ENCODE assay signal across 13 cellular contexts in the genomic region with DNA sequence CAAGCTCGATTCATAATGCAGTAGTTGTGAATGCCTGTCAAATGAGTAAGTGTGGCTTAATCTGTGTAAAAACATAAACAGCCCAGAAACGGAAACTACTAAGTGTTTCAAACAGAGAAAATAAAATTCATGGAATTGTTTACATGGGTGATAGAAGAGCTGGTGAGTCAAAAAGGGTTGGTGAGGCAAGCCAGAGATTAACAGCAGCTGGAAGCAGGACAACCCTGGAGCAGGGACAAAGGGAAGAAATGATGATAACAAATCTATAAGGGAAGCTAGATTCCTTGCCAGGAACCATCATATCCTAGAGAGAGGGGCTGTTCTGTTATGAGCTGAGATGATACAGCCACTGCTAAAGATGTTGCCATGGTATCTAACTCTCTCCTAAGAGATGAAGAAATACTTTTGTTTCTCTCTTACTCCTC. TPM values are rescaled to one million over a fixed set of nuclear protein-coding genes. Genes with fewer than 3 reads are reported as not detected.
A peak's percentile ranks its signal among the peaks of the same experiment; 100 is the strongest.
DNase-seq lines count a peak whose midpoint lies in the region; ATAC-seq, FAIRE-seq and TF ChIP-seq lines count a peak whose summit lies in the region.
"Had no signal": no experiment of that assay in that cellular context is flagged by ENCODE, and none has a peak within 500 bp of the region (broad histone marks: within the 10 kb centered on the region; RNA-seq: fewer than 3 reads in every experiment).

No MANE protein-coding gene starts in this region.

- H2BK120ac ChIP-seq in IMR-90 (ENCODE audit: low read depth, low read length) = peak overlapping the region; percentile 71; the same call in 1 of the 2 replicates
- H2BK120ac ChIP-seq in H1 (replicated peaks; ENCODE audit: low read depth, low read length) = no peak overlapping the region
- H2BK120ac ChIP-seq in mesendoderm (ENCODE audit: low read depth, low read length) = no peak overlapping the region

- H3K36me3 ChIP-seq in IMR-90 (ENCODE audit: control insufficient read depth, insufficient read depth, low read length) (no peaks in the 10 kb centered on the region), H1 (ENCODE audit: control insufficient read depth in 2 of 4, insufficient read depth in 4 of 4, low read length in 3 of 4) (no peaks in the 10 kb centered on the region), mesendoderm (ENCODE audit: control insufficient read depth, insufficient read depth, low read length) (no peaks in the 10 kb centered on the region), esophagus squamous epithelium (no peaks in the 10 kb centered on the region)
- H3K36me3 ChIP-seq: SJCRH30 had no signal

- H2AFZ ChIP-seq in IMR-90 (replicated peaks; ENCODE audit: low read length, poor library complexity) = no peak overlapping the region
- 0 out of 2 replicates have a peak overlapping the region, but pooled peaks have one; percentile 45 for H2AFZ ChIP-seq in H1 (ENCODE audit: low read length)

- H3K4me1 ChIP-seq in IMR-90 (ENCODE audit: control insufficient read depth, insufficient read depth, low read length) = peaks cover 5% of the 10 kb centered on the region
- H3K4me1 ChIP-seq in H1 (replicated peaks in 1 of 4; ENCODE audit: control insufficient read depth in 3 of 4, insufficient read depth in 4 of 4, low read length in 3 of 4) = peaks cover 0 to 3% (median 1%) of the 10 kb centered on the region in 4 experiments; a peak in 1 of 7 replicates
- peaks cover 2% of the 10 kb centered on the region for H3K4me1 ChIP-seq in mesendoderm (ENCODE audit: control insufficient read depth, low read depth, low read length)
- H3K4me1 ChIP-seq in esophagus squamous epithelium = no peaks in the 10 kb centered on the region
- H3K4me1 ChIP-seq: SJCRH30 had no signal

- TF ChIP-seq CTCF in AG09309 (IDR thresholded peaks at IDR 0.05; ENCODE audit: control insufficient read depth, insufficient read depth, low read depth, low read length, missing control alignments) (no peak), IMR-90 (conservative IDR thresholded peaks at IDR 0.05; ENCODE audit: low read depth, low read length) (no peak), H1 (IDR thresholded peaks at IDR 0.05; ENCODE audit: control extremely low read depth in 1 of 3, insufficient read depth in 1 of 3, low read depth in 1 of 3, low read length in 3 of 3) (no peak), esophagus squamous epithelium (IDR thresholded peaks at IDR 0.05) (no peak)

- H3K23me2 ChIP-seq in H1 (ENCODE audit: low read depth, low read length) = no peaks in the 10 kb centered on the region

- TF ChIP-seq RAD21 in IMR-90 (IDR thresholded peaks at IDR 0.05; ENCODE audit: low read length) (no peak), H1 (IDR thresholded peaks at IDR 0.05 in 1 of 2, conservative IDR thresholded peaks at IDR 0.05 in 1 of 2; ENCODE audit: low read depth in 2 of 2, low read length in 2 of 2) (no peak)

- intact Hi-C loops in IMR-90 (cut with micrococcal nuclease) = loop anchor here (5.0 kb wide), 2 partner anchors 59 to 294 kb away; no protein-coding TSS in a partner anchor
- intact Hi-C loops in esophagus squamous epithelium (cut with DNase I) = no loop called here

- H2AK5ac ChIP-seq in IMR-90 (ENCODE audit: low read depth, low read length) (no peak overlapping the region), H1 (ENCODE audit: low read depth, low read length) (no peak overlapping the region), mesendoderm (ENCODE audit: low read length) (no peak overlapping the region)

- DNase-seq in AG09309 (ENCODE audit: low read depth) (peak; percentile 84), IMR-90 (peak; percentile 96), H1 (ENCODE audit: low read depth in 1 of 2, low spot score in 2 of 2) (no peak), mesendoderm (peak; percentile 56), mucosa of gallbladder (ENCODE audit: low spot score) (no peak), esophagus squamous epithelium (lab: John Stamatoyannopoulos, UW) (no peak), G401 (ENCODE audit: low spot score) (no peak)
- DNase-seq: activated CD4-positive, alpha-beta T cell treated with anti-CD3 and anti-CD28 coated beads for 4 hours; activated naive CD4-positive, alpha-beta T cell treated with anti-CD3 and anti-CD28 coated beads, Interleukin-2, amount 10 ng/mL, durations not matched to agents 7 days and 5 days; CD4-positive, alpha-beta memory T cell; stimulated activated naive CD4-positive, alpha-beta T cell had no signal

- no CpG with 5 or more reads among the region's 2 CpGs for WGBS in IMR-90 (ENCODE audit: extremely low coverage in 2 of 2, insufficient read length in 1 of 2), 2 experiments
- 85% methylated on average over 2 of the region's 2 CpGs; no CpG with 5 or more reads in 1 of the 2 experiments for WGBS in H1 (ENCODE audit: extremely low coverage in 1 of 2, insufficient coverage in 1 of 2, insufficient read length in 1 of 2, insufficient replicate concordance in 2 of 2, low coverage in 1 of 2, low lambda C conversion rate in 2 of 2, missing lambda C conversion rate in 1 of 2), 2 experiments
- WGBS in mesendoderm (ENCODE audit: extremely low coverage, insufficient coverage, low lambda C conversion rate) = no CpG with 5 or more reads among the region's 2 CpGs
- WGBS in esophagus squamous epithelium, 2 donors = 13 to 30% methylated on average over 2 of the region's 2 CpGs

- H3K27ac ChIP-seq in IMR-90 (ENCODE audit: insufficient read depth, low read length) (peak overlapping the region; percentile 46; the same call in 1 of the 2 replicates), H1 (ENCODE audit: low read depth, low read length) (no peak overlapping the region), mesendoderm (ENCODE audit: low read depth, low read length) (no peak overlapping the region), esophagus squamous epithelium (peak overlapping the region in 1 of 4 donors; percentile 55)
- H3K27ac ChIP-seq: SJCRH30 had no signal

- H3K27me3 ChIP-seq in IMR-90 (ENCODE audit: control insufficient read depth, insufficient read depth, low read length) (no peaks in the 10 kb centered on the region), H1 (replicated peaks in 1 of 4; ENCODE audit: control insufficient read depth in 3 of 4, extremely low read depth in 1 of 4, insufficient read depth in 3 of 4, low read length in 3 of 4) (no peaks in the 10 kb centered on the region), mesendoderm (ENCODE audit: insufficient read depth, low read length, poor library complexity) (no peaks in the 10 kb centered on the region), esophagus squamous epithelium (no peaks in the 10 kb centered on the region)
- H3K27me3 ChIP-seq: SJCRH30 had no signal

- no peak for FAIRE-seq in H1 (lab: Jason Lieb, UNC)

- H2BK5ac ChIP-seq in IMR-90 (ENCODE audit: low read depth, low read length, poor library complexity, severe bottlenecking) = peak overlapping the region; percentile 94
- H2BK5ac ChIP-seq in H1 (ENCODE audit: low read depth, low read length) = no peak overlapping the region
- H2BK5ac ChIP-seq in mesendoderm (ENCODE audit: low read length) = no peak overlapping the region

- in situ Hi-C loops in IMR-90 (cut with MboI; ENCODE audit: low sequenced_read_pairs) (no loop called here), G401 (cut with HindIII; ENCODE audit: low sequenced_read_pairs) (no loop called here)

- TF ChIP-seq POLR2A in IMR-90 (IDR thresholded peaks at IDR 0.05; ENCODE audit: low read depth, low read length) = no peak
- no peak for TF ChIP-seq POLR2A in H1 (IDR thresholded peaks at IDR 0.05; ENCODE audit: control extremely low read depth in 1 of 2, low read depth in 2 of 2, low read length in 2 of 2)
- TF ChIP-seq POLR2A in esophagus squamous epithelium (IDR thresholded peaks at IDR 0.05) = no peak

- H3K9me1 ChIP-seq in IMR-90 (ENCODE audit: insufficient read depth, low read length) = no peaks in the 10 kb centered on the region; the same call in 1 of the 2 replicates

- H3K56ac ChIP-seq in IMR-90 (ENCODE audit: extremely low read depth, insufficient read depth, low read length) (no peak overlapping the region), H1 (replicated peaks; ENCODE audit: insufficient read length, low read depth, low read length) (no peak overlapping the region), mesendoderm (ENCODE audit: low read length) (no peak overlapping the region)

- H3K79me2 ChIP-seq in H1 (ENCODE audit: control insufficient read depth in 1 of 2, insufficient read depth in 2 of 2, low read length in 2 of 2) (no peaks in the 10 kb centered on the region), mesendoderm (ENCODE audit: control insufficient read depth, insufficient read depth, low read length) (no peaks in the 10 kb centered on the region)

- H2BK12ac ChIP-seq in H1 (ENCODE audit: low read depth, low read length) = no peak overlapping the region

- no peaks in the 10 kb centered on the region for H3K9me3 ChIP-seq in IMR-90 (ENCODE audit: control insufficient read depth, insufficient read depth, low read length)
- H3K9me3 ChIP-seq in H1 (ENCODE audit: insufficient read depth in 2 of 2, low read depth in 1 of 2, low read length in 1 of 2) = no peaks in the 10 kb centered on the region
- no peaks in the 10 kb centered on the region for H3K9me3 ChIP-seq in esophagus squamous epithelium
- H3K9me3 ChIP-seq: SJCRH30 had no signal

- no TSS peak for BruUV-seq in IMR-90 (replicated peaks; lab: Mats Ljungman, UMichigan)

- H4K20me1 ChIP-seq in IMR-90 (ENCODE audit: insufficient read depth, low read length) = no peaks in the 10 kb centered on the region
- H4K20me1 ChIP-seq in H1 (replicated peaks in 1 of 2; ENCODE audit: control insufficient read depth in 1 of 2, insufficient read depth in 2 of 2, low read length in 2 of 2) = no peaks in the 10 kb centered on the region

- ATAC-seq in IMR-90 (ENCODE audit: low read depth) (peak; percentile 90), HG02840 (IDR thresholded peaks at IDR 0.05; ENCODE audit: low FRiP score, unreplicated experiment) (no peak)

- H3K4ac ChIP-seq in IMR-90 (ENCODE audit: low read depth, low read length) (no peak overlapping the region; the same call in 1 of the 2 replicates), H1 (replicated peaks; ENCODE audit: insufficient read length, low read depth, low read length) (no peak overlapping the region), mesendoderm (ENCODE audit: low read depth, low read length) (no peak overlapping the region)

- dilution Hi-C loops in IMR-90 (cut with HindIII; ENCODE audit: low sequenced_read_pairs, unreplicated experiment) = no loop called here

- no peak overlapping the region for H3K9ac ChIP-seq in IMR-90 (ENCODE audit: low read depth, low read length)
- H3K9ac ChIP-seq in H1 (replicated peaks in 1 of 4; ENCODE audit: extremely low read depth in 1 of 4, low read depth in 3 of 4, low read length in 3 of 4) = no peak overlapping the region
- no peak overlapping the region for H3K9ac ChIP-seq in mesendoderm (ENCODE audit: low read length)

- H3K18ac ChIP-seq in IMR-90 (ENCODE audit: low read depth, low read length) (peak overlapping the region; percentile 79; the same call in 1 of the 2 replicates), H1 (ENCODE audit: extremely low read depth, low read length) (no peak overlapping the region), mesendoderm (ENCODE audit: low read length) (no peak overlapping the region)

- peak overlapping the region; percentile 45; the same call in 2 of the 3 replicates for H2BK15ac ChIP-seq in IMR-90 (ENCODE audit: low read depth, low read length)
- no peak overlapping the region for H2BK15ac ChIP-seq in H1 (ENCODE audit: low read length)
- H2BK15ac ChIP-seq in mesendoderm (replicated peaks; ENCODE audit: low read depth) = peak overlapping the region; percentile 23

- peak overlapping the region; percentile 46; the same call in 1 of the 2 replicates for H4K5ac ChIP-seq in IMR-90 (ENCODE audit: low read depth, low read length)
- H4K5ac ChIP-seq in H1 (ENCODE audit: insufficient read length, low read depth, low read length) = no peak overlapping the region
- no peak overlapping the region for H4K5ac ChIP-seq in mesendoderm (ENCODE audit: low read length)

- POLR2A ChIA-PET in IMR-90 (lab: Charles Lee; ENCODE audit: unreplicated experiment) (interaction anchor here (0.6 kb wide), 1 partner anchor 74 kb away, joined by 6 read pairs; no protein-coding TSS in a partner anchor), H1 (lab: Charles Lee; ENCODE audit: partially characterized antibody) (interaction anchor here (1.0 kb wide), 1 partner anchor 19 kb away, joined by 3 read pairs; no protein-coding TSS in a partner anchor)

- H4K8ac ChIP-seq in IMR-90 (ENCODE audit: low read depth in 2 of 2, low read length in 2 of 2) = peak overlapping the region in 1 of 2 experiments; percentile 61; a peak in 1 of 4 replicates
- no peak overlapping the region for H4K8ac ChIP-seq in H1 (ENCODE audit: extremely low read depth, insufficient read depth, low read length)
- H4K8ac ChIP-seq in mesendoderm (ENCODE audit: low read depth, low read length) = no peak overlapping the region

- H2BK20ac ChIP-seq in IMR-90 (ENCODE audit: low read depth, low read length) = peak overlapping the region; percentile 82; the same call in 1 of the 2 replicates
- no peak overlapping the region for H2BK20ac ChIP-seq in H1 (ENCODE audit: low read length)

- no peaks in the 10 kb centered on the region for H3K79me1 ChIP-seq in IMR-90 (ENCODE audit: low read depth in 1 of 2, low read length in 2 of 2)
- no peaks in the 10 kb centered on the region for H3K79me1 ChIP-seq in H1 (ENCODE audit: low read depth, low read length)
- H3K79me1 ChIP-seq in mesendoderm (ENCODE audit: low read length) = no peaks in the 10 kb centered on the region

- H3K4me2 ChIP-seq in IMR-90 (ENCODE audit: low read depth, low read length) = peak overlapping the region; percentile 75; the same call in 1 of the 2 replicates
- H3K4me2 ChIP-seq in H1 (ENCODE audit: insufficient read depth in 1 of 2, low read depth in 2 of 2, low read length in 2 of 2) = no peak overlapping the region
- H3K4me2 ChIP-seq in mesendoderm (ENCODE audit: low read length) = no peak overlapping the region

- H2AK9ac ChIP-seq in IMR-90 (replicated peaks; ENCODE audit: low read depth, low read length, poor library complexity) = no peak overlapping the region

- no peak for TF ChIP-seq EP300 in H1 (IDR thresholded peaks at IDR 0.05; ENCODE audit: borderline replicate concordance in 1 of 2, low read depth in 2 of 2, low read length in 2 of 2)

- H4K91ac ChIP-seq in IMR-90 (ENCODE audit: insufficient read depth, low read depth, low read length) (peak overlapping the region; percentile 47; the same call in 1 of the 2 replicates), H1 (replicated peaks; ENCODE audit: insufficient read length, low read length) (no peak overlapping the region)

- no peak overlapping the region for H3K14ac ChIP-seq in IMR-90 (replicated peaks; ENCODE audit: low read depth, low read length)
- no peak overlapping the region for H3K14ac ChIP-seq in H1 (ENCODE audit: insufficient read length)

- H3K4me3 ChIP-seq in AG09309 (ENCODE audit: control insufficient read depth, low read depth, low read length) (no peak overlapping the region), IMR-90 (ENCODE audit: insufficient read depth, low read depth, low read length) (no peak overlapping the region), H1 (ENCODE audit: extremely low read depth in 1 of 4, insufficient read depth in 2 of 4, low read depth in 3 of 4, low read length in 4 of 4) (no peak overlapping the region), mesendoderm (ENCODE audit: low read length) (no peak overlapping the region), esophagus squamous epithelium (no peak overlapping the region)
- H3K4me3 ChIP-seq: SJCRH30 had no signal

- H3K23ac ChIP-seq in IMR-90 (ENCODE audit: low read depth, low read length) (peak overlapping the region; percentile 65; the same call in 1 of the 2 replicates), H1 (ENCODE audit: insufficient read length) (no peak overlapping the region), mesendoderm (ENCODE audit: low read length) (no peak overlapping the region)

- CTCF ChIA-PET in IMR-90 (lab: Yijun Ruan, JAX) (no interaction called here), H1 (lab: Charles Lee; ENCODE audit: partially characterized antibody) (interaction anchor here (0.5 to 4.6 kb wide), 2 partner anchors 12 to 467 kb away, joined by 3 to 21 read pairs; no protein-coding TSS in a partner anchor)

RNA-seq across cellular contexts. Expression of a gene that starts 18.0 kb away (rescaled TPM):
- 9.9 and 10.6 TPM in 2 replicates for total RNA-seq in IMR-90 (2012; rRNA removed)
- polyA plus RNA-seq in IMR-90 (2012; rRNA removed) = 45.2 and 52.9 TPM in 2 replicates
- 21.4 and 25.6 TPM in 2 replicates for polyA plus RNA-seq in IMR-90 (2012; cell fraction: cytosol; rRNA removed)
- 9.8 and 36.9 TPM in 2 replicates for polyA plus RNA-seq in IMR-90 (2012; cell fraction: nucleus; rRNA removed; ENCODE audit: low replicate concordance)
- 0.73 and 1.0 TPM in 2 replicates for total RNA-seq in H1 (2021; fragmentation: NEBNext Ultra II Directional; extraction: Animal tissue kit (Norgen Biotek cat#: 25700))
- 1.3 and 1.6 TPM in 2 replicates for polyA plus RNA-seq in H1 (2011; rRNA removed)
- polyA plus RNA-seq in H1 (2011; cell fraction: cytosol; rRNA removed) = 1.9 TPM
- polyA plus RNA-seq in H1 (2011; cell fraction: nucleus; rRNA removed) = 1.5 TPM
- 1.0 to 2.0 TPM (median 1.5 TPM) in 4 replicates for polyA plus RNA-seq in H1 (2012, experiment 1 of 2)
- polyA plus RNA-seq in H1 (2012, experiment 2 of 2) = 0.67 TPM
- 0.53 TPM for polyA plus RNA-seq in H1 (2013, experiment 1 of 2)
- 0.59 TPM for polyA plus RNA-seq in H1 (2013, experiment 2 of 2)
- polyA minus RNA-seq in H1 (2011; rRNA and poly(A)+ RNA removed) = 1.1 and 3.0 TPM in 2 replicates
- polyA minus RNA-seq in H1 (2011; cell fraction: cytosol; rRNA and poly(A)+ RNA removed) = not detected
- polyA minus RNA-seq in H1 (2011; cell fraction: nucleus; rRNA and poly(A)+ RNA removed) = 4.4 TPM
- 0.86 TPM for polyA plus RNA-seq in mesendoderm (2013, experiment 1 of 2)
- polyA plus RNA-seq in mesendoderm (2013, experiment 2 of 2) = 0.78 TPM
- total RNA-seq in mucosa of gallbladder = 4.9 TPM
- 1 to 10 TPM in 2 of 4 donors, under 1 TPM in 1, not detected in 1; 0.48 to 2.3 (median 1.9) TPM for total RNA-seq in esophagus squamous epithelium
- 0.49 TPM in 1 of 2 replicates, not detected in the other for total RNA-seq in G401 (2014; rRNA removed; shearing (Covaris generic))
- total RNA-seq: CD4-positive, alpha-beta memory T cell had no signal
- polyA plus RNA-seq: CD4-positive, alpha-beta memory T cell had no signal

Comparison
In these comparisons a context has a peak if more than half of its experiments do, and no peak if none do; other contexts are left out.
1. DNase-seq: peak in AG09309 (single experiment), IMR-90 (single experiment) and mesendoderm (single experiment); none in H1 (0 of 2), mucosa of gallbladder (single experiment), esophagus squamous epithelium (single experiment) and G401 (single experiment).